Comparison of ENCODE assay signal across 8 cellular contexts in the genomic region with DNA sequence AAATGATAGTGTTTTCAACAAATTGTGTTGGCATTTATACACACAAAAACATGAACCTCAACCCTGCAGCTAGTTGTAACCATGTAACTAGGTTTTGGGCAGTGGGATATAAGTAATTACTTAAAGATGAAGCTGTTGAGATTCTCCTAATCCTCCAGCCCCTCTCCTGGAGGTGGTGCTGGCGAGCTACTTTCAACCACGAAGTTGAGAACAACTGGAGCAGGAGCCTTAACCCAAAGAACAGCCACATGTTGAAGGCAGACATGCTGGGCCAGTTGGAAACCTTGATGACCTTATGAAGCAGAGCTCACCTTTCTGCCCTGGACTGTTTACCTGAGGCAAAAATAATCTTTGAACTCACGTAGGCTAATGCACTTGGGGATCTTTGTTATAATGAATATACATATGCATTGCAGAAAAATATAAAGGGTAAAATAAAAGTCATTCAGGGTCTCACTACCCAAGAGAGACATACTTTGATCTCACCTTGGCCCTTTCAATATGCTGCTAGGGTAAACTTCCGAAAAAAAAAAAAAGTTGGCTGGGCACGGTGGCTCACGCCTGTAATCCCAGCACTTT.
A peak's percentile ranks its signal among the peaks of the same experiment; 100 is the strongest.
DNase-seq lines count a peak whose midpoint lies in the region; ATAC-seq and TF ChIP-seq lines count a peak whose summit lies in the region.

No MANE protein-coding gene starts in this region.

- no peak overlapping the region for H3K4me3 ChIP-seq in GM12875 (ENCODE audit: low read depth, low read length)

- TF ChIP-seq CTCF in GM12875 (IDR thresholded peaks at IDR 0.05; ENCODE audit: borderline replicate concordance, insufficient read depth, low read depth, low read length) = 0 out of 2 replicates have a peak, but pooled peaks have one; percentile 42

- intact Hi-C loops in left cardiac atrium (cut with DNase I) = loop anchor here (5.0 kb wide), 2 partner anchors 87 to 252 kb away; no protein-coding TSS in a partner anchor

- peak; percentile 83 to 85 for ATAC-seq in left cardiac atrium
- ATAC-seq in GM21381 (IDR thresholded peaks at IDR 0.05; ENCODE audit: unreplicated experiment) = no peak
- ATAC-seq in GM21367 (IDR thresholded peaks at IDR 0.05; ENCODE audit: unreplicated experiment) = no peak
- ATAC-seq in GM18517 (IDR thresholded peaks at IDR 0.05; ENCODE audit: unreplicated experiment) = no peak

- peak; percentile 13 for DNase-seq in NCI-H69 (lab: John Stamatoyannopoulos, UW)
- DNase-seq in activated naive CD4-positive, alpha-beta T cell treated with Interleukin-2 at 50 U/mL for 16 hours = peak; percentile 18
- peak; percentile 65 for DNase-seq in left cardiac atrium
- DNase-seq in stimulated activated CD4-positive, alpha-beta T cell treated with anti-CD3 and anti-CD28 coated beads, Interleukin-1b, Interleukin-23, amount 100 ng/mL, for 48 hours = peak; percentile 56

Comparison
In these comparisons a context has a peak if more than half of its experiments do, and no peak if none do; other contexts are left out.
1. DNase-seq: peak in every context shown above with its lines; median percentile 65 in left cardiac atrium; 56 in stimulated activated CD4-positive, alpha-beta T cell treated with anti-CD3 and anti-CD28 coated beads, Interleukin-1b, Interleukin-23, amount 100 ng/mL, for 48 hours; 18 in activated naive CD4-positive, alpha-beta T cell treated with Interleukin-2 at 50 U/mL for 16 hours; 13 in NCI-H69.
2. ATAC-seq: peak in left cardiac atrium (2 of 2); none in GM21381 (single experiment), GM21367 (single experiment) and GM18517 (single experiment).